ENCODE assay signal across 8 cellular contexts in the genomic region with DNA sequence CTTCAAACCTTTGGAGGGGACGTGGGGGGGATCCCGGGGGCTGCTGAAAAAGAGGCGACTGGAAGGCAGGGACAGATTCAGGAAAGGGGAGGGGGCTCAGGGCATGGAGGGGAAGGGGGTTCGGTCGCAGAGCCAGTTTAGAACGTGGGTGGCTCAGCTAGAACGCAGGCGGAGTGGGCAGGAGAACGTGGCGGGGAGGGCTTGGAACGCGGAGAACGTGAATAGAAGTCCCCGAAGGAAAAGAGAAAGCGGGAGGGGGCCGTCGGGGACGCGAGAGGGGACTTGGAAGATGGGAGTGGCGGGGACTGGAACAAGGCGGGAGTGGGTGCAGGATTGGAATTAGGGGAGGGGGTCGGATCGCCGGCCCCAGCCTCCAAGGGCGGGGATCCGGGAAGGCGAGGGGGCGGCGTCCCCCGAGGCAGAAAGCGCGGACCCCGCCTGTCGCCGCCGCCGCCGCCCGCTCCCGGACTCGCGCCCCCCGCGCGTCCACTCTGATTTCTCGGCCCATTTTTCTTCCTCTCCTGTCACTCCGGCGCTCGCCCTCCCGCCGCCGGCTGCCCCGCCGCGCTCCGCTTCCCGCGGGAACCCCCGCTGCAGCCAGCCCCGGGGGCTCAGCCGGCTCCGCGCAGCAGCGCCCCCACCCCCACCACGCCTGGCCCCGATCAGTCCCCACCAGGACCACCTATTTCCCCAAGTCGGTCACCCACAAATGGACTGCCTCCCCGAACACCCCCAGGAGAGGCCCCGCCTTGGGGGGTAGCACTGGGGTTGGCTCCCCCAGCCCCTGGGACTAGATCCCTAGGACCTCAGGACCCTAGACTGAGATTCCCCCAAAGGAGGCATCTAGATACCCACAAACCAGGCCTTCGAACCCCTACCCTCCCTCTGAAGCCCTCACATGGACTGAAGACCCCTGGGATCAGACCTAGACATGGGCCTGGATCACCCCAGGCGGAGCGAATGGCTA. TPM values are rescaled to one million over a fixed set of nuclear protein-coding genes. Genes with fewer than 3 reads are reported as not detected.
A peak's percentile ranks its signal among the peaks of the same experiment; 100 is the strongest.
DNase-seq lines count a peak whose midpoint lies in the region; ATAC-seq and TF ChIP-seq lines count a peak whose summit lies in the region.

No MANE protein-coding gene starts in this region.

- H3K36me3 ChIP-seq in iPS-18a (ENCODE audit: control insufficient read depth, low read depth, low read length) (no peaks in the 10 kb centered on the region), suprapubic skin (no peaks in the 10 kb centered on the region)

- H3K27ac Mint-ChIP-seq in T-helper 2 cell treated with Interferon-gamma antibody and Interleukin-4, amounts not matched to agents 5 μg/mL and 100 μg/mL, for 36 hours: peak overlapping the region; percentile 46
- H3K27ac Mint-ChIP-seq in activated CD8-positive, alpha-beta T cell treated with anti-CD3 and anti-CD28 coated beads for 36 hours: peak overlapping the region; percentile 90

- H3K27ac ChIP-seq in iPS-18a (ENCODE audit: low read length): no peak overlapping the region
- no peak overlapping the region for H3K27ac ChIP-seq in suprapubic skin

- no peak for TF ChIP-seq CTCF in activated CD8-positive, alpha-beta T cell treated with anti-CD3 and anti-CD28 coated beads for 36 hours (IDR thresholded peaks at IDR 0.05)
- TF ChIP-seq CTCF in suprapubic skin (IDR thresholded peaks at IDR 0.05): no peak

- intact Hi-C loops in activated CD8-positive, alpha-beta T cell treated with anti-CD3 and anti-CD28 coated beads for 36 hours (cut with micrococcal nuclease): no loop called here

- H3K27me3 ChIP-seq in iPS-18a (ENCODE audit: control insufficient read depth, insufficient read depth, low read length): peaks cover 49% of the 10 kb centered on the region
- H3K27me3 ChIP-seq in suprapubic skin: peaks cover 59% of the 10 kb centered on the region

- peaks cover 27% of the 10 kb centered on the region for H3K4me1 Mint-ChIP-seq in T-helper 2 cell treated with Interferon-gamma antibody and Interleukin-4, amounts not matched to agents 5 μg/mL and 100 μg/mL, for 36 hours (ENCODE audit: low read depth)
- peaks cover 46% of the 10 kb centered on the region for H3K4me1 Mint-ChIP-seq in activated CD8-positive, alpha-beta T cell treated with anti-CD3 and anti-CD28 coated beads for 36 hours (ENCODE audit: low read depth)

- no peaks in the 10 kb centered on the region for H3K36me3 Mint-ChIP-seq in T-helper 2 cell treated with Interferon-gamma antibody and Interleukin-4, amounts not matched to agents 5 μg/mL and 100 μg/mL, for 36 hours (ENCODE audit: low read depth)
- peaks cover 3% of the 10 kb centered on the region for H3K36me3 Mint-ChIP-seq in activated CD8-positive, alpha-beta T cell treated with anti-CD3 and anti-CD28 coated beads for 36 hours (ENCODE audit: low read depth)

- TF ChIP-seq POLR2A in suprapubic skin (IDR thresholded peaks at IDR 0.05): no peak

- peak overlapping the region; percentile 82 for H3K4me3 Mint-ChIP-seq in T-helper 2 cell treated with Interferon-gamma antibody and Interleukin-4, amounts not matched to agents 5 μg/mL and 100 μg/mL, for 36 hours
- H3K4me3 Mint-ChIP-seq in activated CD8-positive, alpha-beta T cell treated with anti-CD3 and anti-CD28 coated beads for 36 hours: peak overlapping the region; percentile 78

- no peaks in the 10 kb centered on the region for H3K9me3 ChIP-seq in iPS-18a (ENCODE audit: control insufficient read depth, low read depth, low read length)
- no peaks in the 10 kb centered on the region for H3K9me3 ChIP-seq in suprapubic skin

- in situ Hi-C loops in G401 (cut with HindIII; ENCODE audit: low sequenced_read_pairs): no loop called here

- ATAC-seq in activated CD8-positive, alpha-beta T cell treated with anti-CD3 and anti-CD28 coated beads for 36 hours: no peak
- no peak for ATAC-seq in HG03025 (IDR thresholded peaks at IDR 0.05; ENCODE audit: low FRiP score, unreplicated experiment)

- POLR2A ChIA-PET in activated CD8-positive, alpha-beta T cell treated with anti-CD3 and anti-CD28 coated beads for 36 hours (lab: Charles Lee): interaction anchor here (0.8 to 3.4 kb wide), 5 partner anchors 10 to 81 kb away, joined by 4 to 22 read pairs (median 5); partner anchors contain the start of gene RPS19

- TF ChIP-seq EP300 in suprapubic skin (IDR thresholded peaks at IDR 0.05): no peak

- no peak for DNase-seq in T-helper 2 cell treated with Interferon-gamma antibody and Interleukin-4, amounts not matched to agents 5 μg/mL and 100 μg/mL, for 36 hours (ENCODE audit: low spot score)
- DNase-seq in T-helper 2 cell (no peak), suprapubic skin (ENCODE audit: low spot score in 2 of 2) (no peak), G401 (ENCODE audit: low spot score) (no peak), DMS153 treated with DMSO at 0.1 percent for 48 hours (lab: John Stamatoyannopoulos, UW; ENCODE audit: unreplicated experiment) (no peak)
- peak; percentile 46 for DNase-seq in activated CD8-positive, alpha-beta T cell treated with anti-CD3 and anti-CD28 coated beads for 36 hours

- no peaks in the 10 kb centered on the region for H3K9me3 Mint-ChIP-seq in T-helper 2 cell treated with Interferon-gamma antibody and Interleukin-4, amounts not matched to agents 5 μg/mL and 100 μg/mL, for 36 hours
- H3K9me3 Mint-ChIP-seq in activated CD8-positive, alpha-beta T cell treated with anti-CD3 and anti-CD28 coated beads for 36 hours: no peaks in the 10 kb centered on the region

- peaks cover 20% of the 10 kb centered on the region for H3K27me3 Mint-ChIP-seq in T-helper 2 cell treated with Interferon-gamma antibody and Interleukin-4, amounts not matched to agents 5 μg/mL and 100 μg/mL, for 36 hours (ENCODE audit: low read depth)
- peaks cover 13% of the 10 kb centered on the region for H3K27me3 Mint-ChIP-seq in activated CD8-positive, alpha-beta T cell treated with anti-CD3 and anti-CD28 coated beads for 36 hours

- WGBS in suprapubic skin: 6% methylated on average over 69 of the region's 72 CpGs

- CTCF ChIA-PET in activated CD8-positive, alpha-beta T cell treated with anti-CD3 and anti-CD28 coated beads for 36 hours (lab: Charles Lee): interaction anchor here (2.5 to 4.2 kb wide), 2 partner anchors 11 to 18 kb away, joined by 15 to 18 read pairs; partner anchors contain the start of gene RABAC1

- H3K9ac ChIP-seq in iPS-18a (ENCODE audit: low read length): no peak overlapping the region

- H3K4me3 ChIP-seq in iPS-18a (ENCODE audit: low read length): peak overlapping the region; percentile 45
- H3K4me3 ChIP-seq in suprapubic skin: peak overlapping the region; percentile 48

- H3K4me1 ChIP-seq in iPS-18a (ENCODE audit: control insufficient read depth, low read depth, low read length) (no peaks in the 10 kb centered on the region), suprapubic skin (peaks cover 20% of the 10 kb centered on the region)

RNA-seq across cellular contexts. Expression of gene ERFL, which starts 12.5 kb away (rescaled TPM):
- 1 to 10 TPM; 1.5 to 1.6 TPM for total RNA-seq in activated CD8-positive, alpha-beta T cell treated with anti-CD3 and anti-CD28 coated beads for 36 hours
- under 1 TPM in 2 of 4 donors, not detected in 2; 0.21 to 0.72 TPM for total RNA-seq in suprapubic skin
- not detected in 2 replicates for total RNA-seq in G401 (2014; rRNA removed; shearing (Covaris generic))

RNA-seq across cellular contexts. Expression of gene RABAC1, which starts 18.4 kb away (rescaled TPM):
- total RNA-seq in activated CD8-positive, alpha-beta T cell treated with anti-CD3 and anti-CD28 coated beads for 36 hours: 10 to 100 TPM; 49.6 to 52.4 TPM
- 100 to 1,000 TPM in 3 of 4 donors, 10 to 100 TPM in 1; 75.2 to 137 (median 125) TPM for total RNA-seq in suprapubic skin
- 198 and 315 TPM in 2 replicates for total RNA-seq in G401 (2014; rRNA removed; shearing (Covaris generic))

RNA-seq across cellular contexts. Expression of gene ATP1A3, which starts 53.3 kb away (rescaled TPM):
- total RNA-seq in activated CD8-positive, alpha-beta T cell treated with anti-CD3 and anti-CD28 coated beads for 36 hours: 1 to 10 TPM; 5.5 to 5.9 TPM
- not detected for total RNA-seq in suprapubic skin
- total RNA-seq in G401 (2014; rRNA removed; shearing (Covaris generic)): 1.2 and 2.7 TPM in 2 replicates

RNA-seq across cellular contexts. Expression of gene ARHGEF1, which starts 57.7 kb away (rescaled TPM):
- 100 to 1,000 TPM; 307 to 308 TPM for total RNA-seq in activated CD8-positive, alpha-beta T cell treated with anti-CD3 and anti-CD28 coated beads for 36 hours
- total RNA-seq in suprapubic skin: 100 to 1,000 TPM in 1 of 4 donors, 10 to 100 TPM in 3; 61.0 to 173 (median 72.1) TPM
- total RNA-seq in G401 (2014; rRNA removed; shearing (Covaris generic)): 33.0 and 43.6 TPM in 2 replicates
